In genomic region chr6:148069256-148069655, GRCh38 we compare ENCODE assay signal across 17 cellular contexts.
"Had no signal": no experiment of that assay in that cellular context is flagged by ENCODE, and none has a peak within 500 bp of the region (broad histone marks: within the 10 kb centered on the region; RNA-seq: fewer than 3 reads in every experiment).

No MANE protein-coding gene starts in this region.

- H3K36me3 ChIP-seq: esophagus squamous epithelium, thyroid gland had no signal

- H3K4me3 ChIP-seq: esophagus squamous epithelium, thyroid gland had no signal

- DNase-seq: activated CD4-positive, alpha-beta T cell treated with anti-CD3 and anti-CD28 coated beads, Interleukin-2, amount 50 U/mL, for 1 hour; activated CD4-positive, CD25-positive, alpha-beta regulatory T cell treated with anti-CD3 and anti-CD28 coated beads, Interleukin-2, amount 50 U/mL, for 72 hours; activated CD8-positive, alpha-beta memory T cell treated with anti-CD3 and anti-CD28 coated beads for 24 hours; activated CD8-positive, alpha-beta memory T cell treated with anti-CD3 and anti-CD28 coated beads, Interleukin-2, amount 50 U/mL, for 48 hours; activated effector memory CD4-positive, alpha-beta T cell treated with anti-CD3 and anti-CD28 coated beads, Interleukin-2, amount 50 U/mL, for 16 hours; activated naive CD4-positive, alpha-beta T cell treated with anti-CD3 and anti-CD28 coated beads, Interleukin-2, amount 50 U/mL, for 16 hours; activated T-cell treated with anti-CD3 and anti-CD28 coated beads, Interleukin-2, amount 50 U/mL, for 48 hours; aorta; effector memory CD4-positive, alpha-beta T cell; esophagus squamous epithelium; mesendoderm; nucleus accumbens; retina; stimulated activated CD4-positive, alpha-beta T cell treated with anti-CD3 and anti-CD28 coated beads, Interleukin-1b, Interleukin-23, amount 100 ng/mL, for 48 hours; stimulated activated naive CD4-positive, alpha-beta T cell treated with Interleukin-2 at 50 U/mL for 16 hours; T-cell; thyroid gland had no signal

- H3K4me1 ChIP-seq: thyroid gland had no signal

- H3K27me3 ChIP-seq: esophagus squamous epithelium, thyroid gland had no signal

- H3K27ac ChIP-seq: esophagus squamous epithelium, thyroid gland had no signal

- H3K9me3 ChIP-seq: esophagus squamous epithelium, thyroid gland had no signal
